ENCODE assay signal across 8 cellular contexts in genomic region chr6:107957165-107957908, GRCh38. TPM values are rescaled to one million over a fixed set of nuclear protein-coding genes. Genes with fewer than 3 reads are reported as not detected.
DNase-seq lines count a peak whose midpoint lies in the region; ATAC-seq and TF ChIP-seq lines count a peak whose summit lies in the region.

No MANE protein-coding gene starts in this region.

- no peaks in the 10 kb centered on the region for H3K36me3 ChIP-seq in urinary bladder (ENCODE audit: insufficient read depth)

- intact Hi-C loops in left cardiac atrium (cut with DNase I), result no loop called here

- H3K4me3 ChIP-seq in urinary bladder (ENCODE audit: low read depth, low read length), result peak overlapping the region; percentile 89

- WGBS in adipose tissue, 3 donors, result 0% methylated on average over 45 to 47 of the region's 47 CpGs
- under 1% methylated on average over 47 of the region's 47 CpGs for WGBS in urinary bladder

- no peaks in the 10 kb centered on the region for H3K4me1 ChIP-seq in urinary bladder (ENCODE audit: insufficient read depth)

- H3K27ac ChIP-seq in adipose tissue (ENCODE audit: low read depth, low read length) (peak overlapping the region; percentile 90), urinary bladder (ENCODE audit: low read depth) (peak overlapping the region; percentile 69)

- DNase-seq in COLO668 (lab: John Stamatoyannopoulos, UW; ENCODE audit: unreplicated experiment) (peak; percentile 47), left cardiac atrium (peak; percentile 59), pulmonary artery endothelial cell (ENCODE audit: low read depth, low spot score) (peak; percentile 59)

- ATAC-seq in GM19372 (IDR thresholded peaks at IDR 0.05; ENCODE audit: low read depth, unreplicated experiment), result peak; percentile 22
- peak; percentile 39 for ATAC-seq in HG03571 (IDR thresholded peaks at IDR 0.05; ENCODE audit: unreplicated experiment)
- peak; percentile 67 for ATAC-seq in SK-N-SH treated with all-trans-retinoic acid at 6 μM for 48 hours
- ATAC-seq in left cardiac atrium, result peak; percentile 51 to 71

TF ChIP-seq in SK-N-SH treated with all-trans-retinoic acid at 6 μM for 48 hours, 23 proteins besides CTCF, POLR2A, EP300 and RAD21:
- TF ChIP-seq POU6F1 (CRISPR knock-in tag; IDR thresholded peaks at IDR 0.05; ENCODE audit: borderline replicate concordance, low read depth) (no peak), ZNF8 (CRISPR knock-in tag; IDR thresholded peaks at IDR 0.05) (no peak), ZC3H10 (CRISPR knock-in tag; IDR thresholded peaks at IDR 0.05) (no peak), ZNF70 (CRISPR knock-in tag; IDR thresholded peaks at IDR 0.05) (no peak), PPARA (CRISPR knock-in tag; IDR thresholded peaks at IDR 0.05; ENCODE audit: borderline replicate concordance) (no peak), ZFP30 (CRISPR knock-in tag; IDR thresholded peaks at IDR 0.05) (no peak), TOX (CRISPR knock-in tag; IDR thresholded peaks at IDR 0.05; ENCODE audit: borderline replicate concordance) (no peak), TCF4 (CRISPR knock-in tag; IDR thresholded peaks at IDR 0.05; ENCODE audit: borderline replicate concordance) (no peak), GLIS3 (CRISPR knock-in tag; IDR thresholded peaks at IDR 0.05) (no peak), SNAI2 (CRISPR knock-in tag; IDR thresholded peaks at IDR 0.05) (no peak), ZNF565 (CRISPR knock-in tag; conservative IDR thresholded peaks at IDR 0.05; ENCODE audit: low read depth) (no peak)
TF ChIP-seq in SK-N-SH treated with all-trans-retinoic acid at 6 μM for 48 hours: peak in this region for 0.

RNA-seq across cellular contexts. Expression of gene SEC63, which starts 0.7 kb away (rescaled TPM):
- polyA plus RNA-seq in adipose tissue, result 10 to 100 TPM; 21.8 to 37.9 (median 23.5) TPM
- 10 to 100 TPM; 61.6 to 90.0 TPM for total RNA-seq in left cardiac atrium
- total RNA-seq in pulmonary artery endothelial cell, result 16.4 and 19.1 TPM in 2 replicates
- total RNA-seq in urinary bladder, result 85.4 TPM
- 28.2 TPM for polyA plus RNA-seq in urinary bladder

Comparison
In these comparisons a context has a peak if more than half of its experiments do, and no peak if none do; other contexts are left out.
1. Peak in every context shown above with its lines: DNase-seq, ATAC-seq, H3K4me3 ChIP-seq and H3K27ac ChIP-seq.